17 cellular contexts compared by ENCODE assay signal in genomic region chr11:125084057-125084416, GRCh38. TPM values are rescaled to one million over a fixed set of nuclear protein-coding genes. Genes with fewer than 3 reads are reported as not detected.
DNase-seq lines count a peak whose midpoint lies in the region; ATAC-seq and TF ChIP-seq lines count a peak whose summit lies in the region.
"Had no signal": no experiment of that assay in that cellular context is flagged by ENCODE, and none has a peak within 500 bp of the region (broad histone marks: within the 10 kb centered on the region; RNA-seq: fewer than 3 reads in every experiment).

No MANE protein-coding gene starts in this region.

- TF ChIP-seq CTCF in HFFc6 (IDR thresholded peaks at IDR 0.05) (no peak), esophagus squamous epithelium (IDR thresholded peaks at IDR 0.05) (no peak)

- H3K27ac Mint-ChIP-seq in HFFc6: peak overlapping the region; percentile 97

- H3K9me3 Mint-ChIP-seq in HFFc6: no peaks in the 10 kb centered on the region
- H3K9me3 Mint-ChIP-seq: CD14-positive monocyte had no signal

- H3K36me3 ChIP-seq in esophagus squamous epithelium: peaks cover 0 to 23% (median 0%) of the 10 kb centered on the region in 3 donors
- H3K36me3 ChIP-seq: HAP-1 had no signal

- peaks cover 0 to 38% (median 14%) of the 10 kb centered on the region in 3 donors for H3K4me1 ChIP-seq in esophagus squamous epithelium
- H3K4me1 ChIP-seq: HAP-1 had no signal

- peaks cover 31% of the 10 kb centered on the region for H3K4me1 Mint-ChIP-seq in HFFc6 (ENCODE audit: low read depth)

- TF ChIP-seq POLR2A in esophagus squamous epithelium (IDR thresholded peaks at IDR 0.05): no peak

- intact Hi-C loops in esophagus squamous epithelium (cut with DNase I): no loop called here
- intact Hi-C loops in posterior vena cava (cut with DNase I): no loop called here

- DNase-seq in D341Med (ENCODE audit: low spot score) (peak; percentile 8), HFFc6 (no peak), esophagus squamous epithelium (lab: John Stamatoyannopoulos, UW) (no peak), posterior vena cava (ENCODE audit: low spot score) (peak; percentile 69), NCI-H187 treated with DMSO at 0.1 percent for 48 hours (lab: John Stamatoyannopoulos, UW) (no peak), RPMI8226 (no peak)
- DNase-seq: COR-L47, DMS153, KBM-7, NCI-H1436, NCI-H2081, NCI-H82, Right ventricle myocardium superior had no signal

- 85% methylated on average over 9 of the region's 11 CpGs; no CpG with 5 or more reads in 1 of the 2 donors for WGBS in esophagus squamous epithelium, 2 donors

- peak overlapping the region in 1 of 4 donors; percentile 12 for H3K4me3 ChIP-seq in esophagus squamous epithelium
- H3K4me3 ChIP-seq: HAP-1, SK-N-MC had no signal

- peaks cover 6% of the 10 kb centered on the region; the same call in 1 of the 2 replicates for H3K27me3 Mint-ChIP-seq in HFFc6 (ENCODE audit: insufficient read depth)

- no peak overlapping the region for H3K4me3 Mint-ChIP-seq in HFFc6
- H3K4me3 Mint-ChIP-seq: CD14-positive monocyte had no signal

- peak overlapping the region in 3 of 4 donors; percentile 82 to 85 (median 83) for H3K27ac ChIP-seq in esophagus squamous epithelium
- H3K27ac ChIP-seq: SK-N-MC had no signal

- ATAC-seq in GM19351 (IDR thresholded peaks at IDR 0.05; ENCODE audit: unreplicated experiment): no peak

- H3K36me3 Mint-ChIP-seq in HFFc6 (ENCODE audit: low read depth): peaks cover 10% of the 10 kb centered on the region; the same call in 1 of the 2 replicates

- H3K27me3 ChIP-seq in esophagus squamous epithelium: peaks cover 0 to 7% (median 0%) of the 10 kb centered on the region in 4 donors

- H3K9me3 ChIP-seq in esophagus squamous epithelium: no peaks in the 10 kb centered on the region
- H3K9me3 ChIP-seq: HAP-1 had no signal

RNA-seq across cellular contexts. Expression of gene SLC37A2, which starts 20.9 kb away (rescaled TPM):
- total RNA-seq in HFFc6 (2021; fragmentation: NEBNext Ultra II Directional; extraction: Animal tissue kit (Norgen Biotek cat#: 25700)): 1 to 10 TPM; 1.7 to 4.5 (median 3.7) TPM
- total RNA-seq in esophagus squamous epithelium (10 to 100 TPM; 24.9 to 44.4 (median 29.4) TPM), posterior vena cava (10 to 100 TPM in 1 of 2 donors, 1 to 10 TPM in 1; 6.6 to 10.5 TPM)

RNA-seq across cellular contexts. Expression of gene TMEM218, which starts 27.4 kb away (rescaled TPM):
- 10 to 100 TPM; 14.9 to 24.3 (median 20.7) TPM for total RNA-seq in HFFc6 (2021; fragmentation: NEBNext Ultra II Directional; extraction: Animal tissue kit (Norgen Biotek cat#: 25700))
- total RNA-seq in esophagus squamous epithelium (10 to 100 TPM in 3 of 4 donors, 1 to 10 TPM in 1; 7.5 to 17.3 (median 13.9) TPM), posterior vena cava (10 to 100 TPM; 12.5 to 15.7 TPM)

Comparison
In these comparisons a context has a peak if more than half of its experiments do, and no peak if none do; other contexts are left out.
1. DNase-seq: peak in D341Med (single experiment) and posterior vena cava (single experiment); none in HFFc6 (single experiment), esophagus squamous epithelium (single experiment), NCI-H187 treated with DMSO at 0.1 percent for 48 hours (single experiment) and RPMI8226 (single experiment).